Comparison of ENCODE assay signal across 31 cellular contexts in genomic region chr21:29243188-29243587, GRCh38.
"Had no signal": no experiment of that assay in that cellular context is flagged by ENCODE, and none has a peak within 500 bp of the region (broad histone marks: within the 10 kb centered on the region; RNA-seq: fewer than 3 reads in every experiment).

No MANE protein-coding gene starts in this region.

- H3K9ac ChIP-seq: neural progenitor cell, parathyroid adenoma had no signal

- H3K79me2 ChIP-seq: parathyroid adenoma had no signal

- H3K27ac Mint-ChIP-seq: natural killer cell; nephron; neural progenitor cell; progenitor cell of endocrine pancreas; stimulated activated memory B cell treated with anti-CD40 and anti-IgM and Interleukin-4, amounts not matched to agents 10 μg/mL and 1 μg/mL and 100 μg/mL, for 72 hours had no signal

- H3K4me1 ChIP-seq: neural progenitor cell, parathyroid adenoma, psoas muscle, testis, upper lobe of right lung, uterus had no signal

- H3K27me3 ChIP-seq: neural progenitor cell, ovary, right lobe of liver, spleen, suprapubic skin, testis, tibial artery, transverse colon, upper lobe of right lung, uterus had no signal

- H3K9me3 ChIP-seq: ovary, psoas muscle, right lobe of liver, spleen, suprapubic skin, testis, tibial artery, transverse colon, upper lobe of right lung, uterus had no signal

- H3K9me3 Mint-ChIP-seq: natural killer cell; nephron; neural progenitor cell; stimulated activated memory B cell treated with anti-CD40 and anti-IgM and Interleukin-4, amounts not matched to agents 10 μg/mL and 1 μg/mL and 100 μg/mL, for 72 hours had no signal

- H3K4me1 Mint-ChIP-seq: natural killer cell, nephron, neural progenitor cell had no signal

- ATAC-seq: natural killer cell; psoas muscle; right cardiac atrium; right lobe of liver; stimulated activated memory B cell treated with anti-CD40 and anti-IgM and Interleukin-4, amounts not matched to agents 10 μg/mL and 1 μg/mL and 100 μg/mL, for 72 hours; stimulated activated naive CD8-positive, alpha-beta T cell treated with anti-CD3 and anti-CD28 coated beads, Interleukin-15, amount 100 ng/mL, for 72 hours; stimulated activated naive CD8-positive, alpha-beta T cell treated with anti-CD3 and anti-CD28 coated beads, Interleukin-15, Interleukin-2, amounts not matched to agents 100 U/mL and 50 U/mL, for 24 hours; upper lobe of right lung had no signal

- H3K27me3 Mint-ChIP-seq: naive B cell; progenitor cell of endocrine pancreas; stimulated activated memory B cell treated with anti-CD40 and anti-IgM and Interleukin-4, amounts not matched to agents 10 μg/mL and 1 μg/mL and 100 μg/mL, for 72 hours had no signal

- H3K4me3 ChIP-seq: neural progenitor cell, ovary, psoas muscle, right lobe of liver, skin epidermis, smooth muscle cell, spleen, suprapubic skin, testis, tibial artery, transverse colon, upper lobe of right lung, uterus had no signal

- H3K4me2 ChIP-seq: neural progenitor cell, smooth muscle cell had no signal

- H3K27ac ChIP-seq: neural progenitor cell, ovary, parathyroid adenoma, psoas muscle, right lobe of liver, skin epidermis, spleen, suprapubic skin, testis, tibial artery, transverse colon, upper lobe of right lung, uterus had no signal

- H3K36me3 Mint-ChIP-seq: naive B cell; natural killer cell; neural progenitor cell; stimulated activated memory B cell treated with anti-CD40 and anti-IgM and Interleukin-4, amounts not matched to agents 10 μg/mL and 1 μg/mL and 100 μg/mL, for 72 hours had no signal

- H3K4me3 Mint-ChIP-seq: naive B cell; natural killer cell; nephron; neural progenitor cell; stimulated activated memory B cell treated with anti-CD40 and anti-IgM and Interleukin-4, amounts not matched to agents 10 μg/mL and 1 μg/mL and 100 μg/mL, for 72 hours; stimulated activated naive CD8-positive, alpha-beta T cell treated with anti-CD3 and anti-CD28 coated beads, Interleukin-15, amount 100 ng/mL, for 72 hours had no signal

- H2AFZ ChIP-seq: neural progenitor cell, parathyroid adenoma had no signal

- H3K36me3 ChIP-seq: neural progenitor cell, ovary, right lobe of liver, spleen, suprapubic skin, tibial artery, transverse colon, upper lobe of right lung, uterus had no signal

- DNase-seq: naive B cell; natural killer cell; occipital lobe; ovary; posterior cingulate gyrus; psoas muscle; right cardiac atrium; right lobe of liver; spleen; stimulated activated CD4-positive, alpha-beta T cell treated with anti-CD3 and anti-CD28 coated beads, Interleukin-12 subunit alpha, Interleukin-12 subunit beta, amount 100 ng/mL, for 4 hours; stimulated activated CD4-positive, alpha-beta T cell treated with anti-CD3 and anti-CD28 coated beads, Interleukin-1b, Interleukin-23, amount 100 ng/mL, for 48 hours; stimulated activated CD4-positive, alpha-beta T cell treated with anti-CD3 and anti-CD28 coated beads, Interleukin-4, amount 100 ng/mL, for 1 hour; stimulated activated CD4-positive, alpha-beta T cell treated with anti-CD3 and anti-CD28 coated beads, Interleukin-4, amount 100 ng/mL, for 4 hours; stimulated activated CD8-positive, alpha-beta memory T cell treated with anti-CD3 and anti-CD28 coated beads, Interleukin-4, amount 100 ng/mL, for 48 hours; stimulated activated naive CD4-positive, alpha-beta T cell; stimulated activated naive CD8-positive, alpha-beta T cell treated with anti-CD3 and anti-CD28 coated beads, Interleukin-15, amount 100 ng/mL, for 72 hours; stimulated activated naive CD8-positive, alpha-beta T cell treated with anti-CD3 and anti-CD28 coated beads, Interleukin-15, Interleukin-2, amounts not matched to agents 100 U/mL and 50 U/mL, for 24 hours; substantia nigra; testis; tibial artery; transverse colon; upper lobe of right lung; uterus had no signal
